In genomic region chr2:156399950-156400703, GRCh38 we compare ENCODE assay signal across 1 cellular context.
A peak's percentile ranks its signal among the peaks of the same experiment; 100 is the strongest.
TF ChIP-seq lines count a peak whose summit lies in the region.

No MANE protein-coding gene starts in this region.

TF ChIP-seq in HepG2, 621 proteins besides CTCF, POLR2A, EP300 and RAD21 (continued from another document and continues in another):
- TF ChIP-seq ATF7 (IDR thresholded peaks at IDR 0.05) (no peak), ATF7 (CRISPR knock-in tag; IDR thresholded peaks at IDR 0.05) (no peak), ZNF136 (CRISPR knock-in tag; IDR thresholded peaks at IDR 0.05; ENCODE audit: low read depth) (no peak), ZNF766 (CRISPR knock-in tag; IDR thresholded peaks at IDR 0.05; ENCODE audit: borderline replicate concordance) (peak; percentile 66; the same call in 1 of the 2 replicates), ZSCAN5A (CRISPR knock-in tag; IDR thresholded peaks at IDR 0.05; ENCODE audit: borderline replicate concordance) (no peak), STAT6 (CRISPR knock-in tag; IDR thresholded peaks at IDR 0.05; ENCODE audit: borderline replicate concordance) (no peak), ZNF234 (CRISPR knock-in tag; conservative IDR thresholded peaks at IDR 0.05) (no peak), ZNF780A (CRISPR knock-in tag; IDR thresholded peaks at IDR 0.05) (0 out of 2 replicates have a peak, but pooled peaks have one; percentile 3), NFKB2 (CRISPR knock-in tag; IDR thresholded peaks at IDR 0.05; ENCODE audit: borderline replicate concordance) (peak; percentile 83; the same call in 1 of the 2 replicates), ZNF510 (CRISPR knock-in tag; IDR thresholded peaks at IDR 0.05; ENCODE audit: low read depth) (peak; percentile 90; the same call in 1 of the 2 replicates), ARID3A (IDR thresholded peaks at IDR 0.05; ENCODE audit: low read depth, low read length) (no peak), THAP9 (CRISPR knock-in tag; IDR thresholded peaks at IDR 0.05; ENCODE audit: borderline replicate concordance) (peak; percentile 65; the same call in 1 of the 2 replicates), MTF1 (CRISPR knock-in tag; IDR thresholded peaks at IDR 0.05) (peak; percentile 67; the same call in 1 of the 2 replicates), ZNF576 (CRISPR knock-in tag; IDR thresholded peaks at IDR 0.05) (0 out of 2 replicates have a peak, but pooled peaks have one; percentile 49), DMAP1 (CRISPR knock-in tag; IDR thresholded peaks at IDR 0.05) (no peak), POLR2AphosphoS2 (IDR thresholded peaks at IDR 0.05; ENCODE audit: low read depth, low read length) (no peak), IRX3 (CRISPR knock-in tag; IDR thresholded peaks at IDR 0.05; ENCODE audit: borderline replicate concordance, low read depth) (no peak), U2AF1 (optimal IDR thresholded peaks at IDR 0.05; ENCODE audit: low read depth, low read length) (no peak), NCOA1 (CRISPR knock-in tag; IDR thresholded peaks at IDR 0.05) (no peak), IRF1 (CRISPR knock-in tag; IDR thresholded peaks at IDR 0.05; ENCODE audit: low read depth) (0 out of 2 replicates have a peak, but pooled peaks have one; percentile 67), ZNF484 (CRISPR knock-in tag; IDR thresholded peaks at IDR 0.05; ENCODE audit: borderline replicate concordance, low read depth) (no peak), ZNF577 (CRISPR knock-in tag; IDR thresholded peaks at IDR 0.05; ENCODE audit: borderline replicate concordance, low read depth) (peak; percentile 69; the same call in 1 of the 2 replicates), ZNF782 (CRISPR knock-in tag; IDR thresholded peaks at IDR 0.05; ENCODE audit: borderline replicate concordance) (peak; percentile 78), ZNF605 (CRISPR knock-in tag; IDR thresholded peaks at IDR 0.05) (peak; percentile 33; the same call in 1 of the 2 replicates), PBX3 (CRISPR knock-in tag; IDR thresholded peaks at IDR 0.05; ENCODE audit: borderline replicate concordance) (no peak), TAF1 (CRISPR knock-in tag; IDR thresholded peaks at IDR 0.05) (no peak), TBX2 (CRISPR knock-in tag; IDR thresholded peaks at IDR 0.05; ENCODE audit: borderline replicate concordance) (no peak; the same call in 1 of the 2 replicates), TP53 (CRISPR knock-in tag; conservative IDR thresholded peaks at IDR 0.05) (no peak), MAFK (conservative IDR thresholded peaks at IDR 0.05 in 1 of 2, IDR thresholded peaks at IDR 0.05 in 1 of 2; ENCODE audit: low read length in 2 of 2) (no peak), SCMH1 (CRISPR knock-in tag; IDR thresholded peaks at IDR 0.05; ENCODE audit: borderline replicate concordance) (no peak), ZSCAN31 (CRISPR knock-in tag; IDR thresholded peaks at IDR 0.05; ENCODE audit: low read depth) (no peak), ZNF652 (CRISPR knock-in tag; IDR thresholded peaks at IDR 0.05; ENCODE audit: borderline replicate concordance, low read depth) (no peak), ZNF280B (CRISPR knock-in tag; IDR thresholded peaks at IDR 0.05; ENCODE audit: borderline replicate concordance) (peak; percentile 77; the same call in 1 of the 2 replicates), FOXJ3 (CRISPR knock-in tag; IDR thresholded peaks at IDR 0.05; ENCODE audit: borderline replicate concordance) (peak; percentile 35; the same call in 1 of the 2 replicates), ZNF275 (CRISPR knock-in tag; IDR thresholded peaks at IDR 0.05; ENCODE audit: borderline replicate concordance) (no peak; the same call in 1 of the 2 replicates), XBP1 (CRISPR knock-in tag; IDR thresholded peaks at IDR 0.05) (no peak), NFIB (CRISPR knock-in tag; IDR thresholded peaks at IDR 0.05; ENCODE audit: borderline replicate concordance) (no peak), SRSF9 (IDR thresholded peaks at IDR 0.05; ENCODE audit: borderline replicate concordance, insufficient read depth, low read depth, low read length, poor library complexity, severe bottlenecking) (no peak), POGZ (CRISPR knock-in tag; IDR thresholded peaks at IDR 0.05) (no peak), ZNF446 (CRISPR knock-in tag; IDR thresholded peaks at IDR 0.05) (0 out of 2 replicates have a peak, but pooled peaks have one; percentile 43), CREBL2 (CRISPR knock-in tag; IDR thresholded peaks at IDR 0.05; ENCODE audit: borderline replicate concordance) (no peak), NKX3-1 (CRISPR knock-in tag; IDR thresholded peaks at IDR 0.05) (peak; percentile 66), ZNF367 (CRISPR knock-in tag; IDR thresholded peaks at IDR 0.05; ENCODE audit: borderline replicate concordance) (0 out of 2 replicates have a peak, but pooled peaks have one; percentile 50), KLF12 (CRISPR knock-in tag; IDR thresholded peaks at IDR 0.05; ENCODE audit: borderline replicate concordance) (no peak; the same call in 1 of the 2 replicates), NFIC (IDR thresholded peaks at IDR 0.05; ENCODE audit: low read length) (no peak), THAP11 (CRISPR knock-in tag; IDR thresholded peaks at IDR 0.05) (no peak; the same call in none of the 2 replicates), FOXO4 (CRISPR knock-in tag; conservative IDR thresholded peaks at IDR 0.05) (no peak), PHF21A (CRISPR knock-in tag; IDR thresholded peaks at IDR 0.05) (no peak), SKI (IDR thresholded peaks at IDR 0.05; ENCODE audit: partially characterized antibody) (no peak), TCF7 (IDR thresholded peaks at IDR 0.05; ENCODE audit: low read depth) (no peak), NFE2L1 (CRISPR knock-in tag; IDR thresholded peaks at IDR 0.05; ENCODE audit: borderline replicate concordance) (no peak), MEIS1 (CRISPR knock-in tag; IDR thresholded peaks at IDR 0.05; ENCODE audit: borderline replicate concordance) (peak; percentile 70; the same call in 1 of the 2 replicates)
